1 cellular context compared by ENCODE assay signal in the genomic region with DNA sequence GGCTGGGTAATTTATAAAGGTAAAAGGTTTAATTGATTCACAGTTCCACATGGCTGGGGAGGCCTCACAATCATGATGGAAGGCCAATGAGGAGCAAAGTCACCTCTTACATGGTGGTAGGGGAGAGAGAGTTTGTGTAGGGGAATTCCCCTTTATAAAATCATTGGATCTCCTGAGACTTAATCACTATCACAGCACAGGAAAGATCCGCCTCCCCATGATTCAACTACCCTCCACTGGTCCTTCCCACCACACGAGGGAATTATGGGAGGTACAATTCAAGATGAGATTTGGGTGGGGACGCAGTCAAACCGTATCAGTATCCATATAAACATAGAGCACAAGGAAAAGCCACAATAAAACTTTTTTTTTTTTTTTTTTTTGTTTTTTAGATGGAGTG.
TF ChIP-seq lines count a peak whose summit lies in the region.

No MANE protein-coding gene starts in this region.

TF ChIP-seq in HepG2, 621 proteins besides CTCF, POLR2A, EP300 and RAD21 (continued from another document):
- TF ChIP-seq, protein P1, sequence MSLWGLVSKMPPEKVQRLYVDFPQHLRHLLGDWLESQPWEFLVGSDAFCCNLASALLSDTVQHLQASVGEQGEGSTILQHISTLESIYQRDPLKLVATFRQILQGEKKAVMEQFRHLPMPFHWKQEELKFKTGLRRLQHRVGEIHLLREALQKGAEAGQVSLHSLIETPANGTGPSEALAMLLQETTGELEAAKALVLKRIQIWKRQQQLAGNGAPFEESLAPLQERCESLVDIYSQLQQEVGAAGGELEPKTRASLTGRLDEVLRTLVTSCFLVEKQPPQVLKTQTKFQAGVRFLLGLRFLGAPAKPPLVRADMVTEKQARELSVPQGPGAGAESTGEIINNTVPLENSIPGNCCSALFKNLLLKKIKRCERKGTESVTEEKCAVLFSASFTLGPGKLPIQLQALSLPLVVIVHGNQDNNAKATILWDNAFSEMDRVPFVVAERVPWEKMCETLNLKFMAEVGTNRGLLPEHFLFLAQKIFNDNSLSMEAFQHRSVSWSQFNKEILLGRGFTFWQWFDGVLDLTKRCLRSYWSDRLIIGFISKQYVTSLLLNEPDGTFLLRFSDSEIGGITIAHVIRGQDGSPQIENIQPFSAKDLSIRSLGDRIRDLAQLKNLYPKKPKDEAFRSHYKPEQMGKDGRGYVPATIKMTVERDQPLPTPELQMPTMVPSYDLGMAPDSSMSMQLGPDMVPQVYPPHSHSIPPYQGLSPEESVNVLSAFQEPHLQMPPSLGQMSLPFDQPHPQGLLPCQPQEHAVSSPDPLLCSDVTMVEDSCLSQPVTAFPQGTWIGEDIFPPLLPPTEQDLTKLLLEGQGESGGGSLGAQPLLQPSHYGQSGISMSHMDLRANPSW (CRISPR knock-in tag; IDR thresholded peaks at IDR 0.05; ENCODE audit: borderline replicate concordance) = no peak
- TF ChIP-seq FOXJ3 (CRISPR knock-in tag; IDR thresholded peaks at IDR 0.05; ENCODE audit: borderline replicate concordance) (no peak), ZMYM3 (CRISPR knock-in tag; IDR thresholded peaks at IDR 0.05) (no peak), CREB1 (IDR thresholded peaks at IDR 0.05) (no peak), CREB1 (CRISPR knock-in tag; IDR thresholded peaks at IDR 0.05) (no peak), ZNF292 (CRISPR knock-in tag; IDR thresholded peaks at IDR 0.05; ENCODE audit: borderline replicate concordance, low read depth) (no peak), PHF20 (CRISPR knock-in tag; IDR thresholded peaks at IDR 0.05) (no peak), MTA3 (CRISPR knock-in tag; IDR thresholded peaks at IDR 0.05) (no peak), NFATC3 (CRISPR knock-in tag; IDR thresholded peaks at IDR 0.05) (no peak), ZNF207 (IDR thresholded peaks at IDR 0.05; ENCODE audit: borderline replicate concordance) (no peak), NRL (CRISPR knock-in tag; IDR thresholded peaks at IDR 0.05; ENCODE audit: borderline replicate concordance) (no peak), ZNF343 (CRISPR knock-in tag; IDR thresholded peaks at IDR 0.05) (no peak)
- TF ChIP-seq, protein P2, sequence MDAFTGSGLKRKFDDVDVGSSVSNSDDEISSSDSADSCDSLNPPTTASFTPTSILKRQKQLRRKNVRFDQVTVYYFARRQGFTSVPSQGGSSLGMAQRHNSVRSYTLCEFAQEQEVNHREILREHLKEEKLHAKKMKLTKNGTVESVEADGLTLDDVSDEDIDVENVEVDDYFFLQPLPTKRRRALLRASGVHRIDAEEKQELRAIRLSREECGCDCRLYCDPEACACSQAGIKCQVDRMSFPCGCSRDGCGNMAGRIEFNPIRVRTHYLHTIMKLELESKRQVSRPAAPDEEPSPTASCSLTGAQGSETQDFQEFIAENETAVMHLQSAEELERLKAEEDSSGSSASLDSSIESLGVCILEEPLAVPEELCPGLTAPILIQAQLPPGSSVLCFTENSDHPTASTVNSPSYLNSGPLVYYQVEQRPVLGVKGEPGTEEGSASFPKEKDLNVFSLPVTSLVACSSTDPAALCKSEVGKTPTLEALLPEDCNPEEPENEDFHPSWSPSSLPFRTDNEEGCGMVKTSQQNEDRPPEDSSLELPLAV (CRISPR knock-in tag; conservative IDR thresholded peaks at IDR 0.05; ENCODE audit: low read depth) = no peak
- TF ChIP-seq, protein P3, sequence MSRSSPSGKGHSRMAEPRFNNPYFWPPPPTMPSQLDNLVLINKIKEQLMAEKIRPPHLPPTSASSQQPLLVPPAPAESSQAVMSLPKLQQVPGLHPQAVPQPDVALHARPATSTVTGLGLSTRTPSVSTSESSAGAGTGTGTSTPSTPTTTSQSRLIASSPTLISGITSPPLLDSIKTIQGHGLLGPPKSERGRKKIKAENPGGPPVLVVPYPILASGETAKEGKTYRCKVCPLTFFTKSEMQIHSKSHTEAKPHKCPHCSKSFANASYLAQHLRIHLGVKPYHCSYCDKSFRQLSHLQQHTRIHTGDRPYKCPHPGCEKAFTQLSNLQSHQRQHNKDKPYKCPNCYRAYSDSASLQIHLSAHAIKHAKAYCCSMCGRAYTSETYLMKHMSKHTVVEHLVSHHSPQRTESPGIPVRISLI (CRISPR knock-in tag; IDR thresholded peaks at IDR 0.05; ENCODE audit: borderline replicate concordance) = no peak
- TF ChIP-seq, protein P4, sequence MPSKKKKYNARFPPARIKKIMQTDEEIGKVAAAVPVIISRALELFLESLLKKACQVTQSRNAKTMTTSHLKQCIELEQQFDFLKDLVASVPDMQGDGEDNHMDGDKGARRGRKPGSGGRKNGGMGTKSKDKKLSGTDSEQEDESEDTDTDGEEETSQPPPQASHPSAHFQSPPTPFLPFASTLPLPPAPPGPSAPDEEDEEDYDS (CRISPR knock-in tag; IDR thresholded peaks at IDR 0.05) = no peak
- TF ChIP-seq, protein P5, sequence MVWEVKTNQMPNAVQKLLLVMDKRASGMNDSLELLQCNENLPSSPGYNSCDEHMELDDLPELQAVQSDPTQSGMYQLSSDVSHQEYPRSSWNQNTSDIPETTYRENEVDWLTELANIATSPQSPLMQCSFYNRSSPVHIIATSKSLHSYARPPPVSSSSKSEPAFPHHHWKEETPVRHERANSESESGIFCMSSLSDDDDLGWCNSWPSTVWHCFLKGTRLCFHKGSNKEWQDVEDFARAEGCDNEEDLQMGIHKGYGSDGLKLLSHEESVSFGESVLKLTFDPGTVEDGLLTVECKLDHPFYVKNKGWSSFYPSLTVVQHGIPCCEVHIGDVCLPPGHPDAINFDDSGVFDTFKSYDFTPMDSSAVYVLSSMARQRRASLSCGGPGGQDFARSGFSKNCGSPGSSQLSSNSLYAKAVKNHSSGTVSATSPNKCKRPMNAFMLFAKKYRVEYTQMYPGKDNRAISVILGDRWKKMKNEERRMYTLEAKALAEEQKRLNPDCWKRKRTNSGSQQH (CRISPR knock-in tag; IDR thresholded peaks at IDR 0.05; ENCODE audit: low read depth) = no peak
- TF ChIP-seq, protein P6, sequence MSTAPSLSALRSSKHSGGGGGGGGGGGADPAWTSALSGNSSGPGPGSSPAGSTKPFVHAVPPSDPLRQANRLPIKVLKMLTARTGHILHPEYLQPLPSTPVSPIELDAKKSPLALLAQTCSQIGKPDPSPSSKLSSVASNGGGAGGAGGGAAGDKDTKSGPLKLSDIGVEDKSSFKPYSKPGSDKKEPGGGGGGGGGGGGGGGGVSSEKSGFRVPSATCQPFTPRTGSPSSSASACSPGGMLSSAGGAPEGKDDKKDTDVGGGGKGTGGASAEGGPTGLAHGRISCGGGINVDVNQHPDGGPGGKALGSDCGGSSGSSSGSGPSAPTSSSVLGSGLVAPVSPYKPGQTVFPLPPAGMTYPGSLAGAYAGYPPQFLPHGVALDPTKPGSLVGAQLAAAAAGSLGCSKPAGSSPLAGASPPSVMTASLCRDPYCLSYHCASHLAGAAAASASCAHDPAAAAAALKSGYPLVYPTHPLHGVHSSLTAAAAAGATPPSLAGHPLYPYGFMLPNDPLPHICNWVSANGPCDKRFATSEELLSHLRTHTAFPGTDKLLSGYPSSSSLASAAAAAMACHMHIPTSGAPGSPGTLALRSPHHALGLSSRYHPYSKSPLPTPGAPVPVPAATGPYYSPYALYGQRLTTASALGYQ (CRISPR knock-in tag; IDR thresholded peaks at IDR 0.05) = no peak
